In genomic region chr9:137511758-137512463, GRCh38 we compare ENCODE assay signal across 1 cellular context.
TF ChIP-seq lines count a peak whose summit lies in the region.

No MANE protein-coding gene starts in this region.

TF ChIP-seq in IMR-90, 13 proteins besides CTCF, POLR2A, EP300 and RAD21:
- TF ChIP-seq SMC3 (IDR thresholded peaks at IDR 0.05; ENCODE audit: low read depth, low read length) (no peak), CHD1 (IDR thresholded peaks at IDR 0.05; ENCODE audit: low read depth, low read length) (no peak), BHLHE40 (IDR thresholded peaks at IDR 0.05; ENCODE audit: low read depth, low read length) (no peak), MAZ (IDR thresholded peaks at IDR 0.05; ENCODE audit: borderline replicate concordance, low read depth, low read length) (no peak), RFX5 (IDR thresholded peaks at IDR 0.05; ENCODE audit: low read depth, low read length) (no peak), RCOR1 (IDR thresholded peaks at IDR 0.05; ENCODE audit: insufficient replicate concordance, low read length) (no peak), FOS (IDR thresholded peaks at IDR 0.05; ENCODE audit: low read depth, low read length) (no peak), USF2 (IDR thresholded peaks at IDR 0.05; ENCODE audit: low read depth, low read length) (no peak), CEBPB (IDR thresholded peaks at IDR 0.05; ENCODE audit: low read depth, low read length) (no peak), MXI1 (IDR thresholded peaks at IDR 0.05; ENCODE audit: borderline replicate concordance, low read depth, low read length) (no peak), MAFK (IDR thresholded peaks at IDR 0.05; ENCODE audit: low read depth, low read length) (no peak), ELK1 (IDR thresholded peaks at IDR 0.05; ENCODE audit: borderline replicate concordance, low read depth, low read length) (no peak), NFE2L2 (IDR thresholded peaks at IDR 0.05; ENCODE audit: low read depth, low read length) (no peak)
